Comparison of ENCODE assay signal across 8 cellular contexts in genomic region chr1:203692565-203693470, GRCh38.
DNase-seq lines count a peak whose midpoint lies in the region; ATAC-seq and TF ChIP-seq lines count a peak whose summit lies in the region.

No MANE protein-coding gene starts in this region.

- no peaks in the 10 kb centered on the region for H3K9me3 ChIP-seq in CD8-positive, alpha-beta T cell (ENCODE audit: low read length)
- H3K9me3 ChIP-seq in lower lobe of right lung: no peaks in the 10 kb centered on the region
- H3K9me3 ChIP-seq in transverse colon: no peaks in the 10 kb centered on the region

- DNase-seq in CD8-positive, alpha-beta T cell: no peak
- DNase-seq in NCI-H446 (lab: John Stamatoyannopoulos, UW) (peak; percentile 67 to 87), choroid plexus epithelial cell (ENCODE audit: low read depth) (peak; percentile 97), lower lobe of right lung (peak; percentile 80), transverse colon (peak; percentile 75)
- DNase-seq in central memory CD4-positive, alpha-beta T cell: no peak

- no peaks in the 10 kb centered on the region for H3K36me3 ChIP-seq in CD8-positive, alpha-beta T cell (ENCODE audit: insufficient read depth, low read length)
- peaks cover 36% of the 10 kb centered on the region for H3K36me3 ChIP-seq in lower lobe of right lung
- peaks cover 0 to 4% (median 0%) of the 10 kb centered on the region in 4 donors for H3K36me3 ChIP-seq in transverse colon

- H3K4me3 ChIP-seq in CD8-positive, alpha-beta T cell (ENCODE audit: low read depth, low read length): no peak overlapping the region
- H3K4me3 ChIP-seq in choroid plexus epithelial cell (ENCODE audit: low read depth, low read length) (no peak overlapping the region), lower lobe of right lung (no peak overlapping the region), transverse colon (no peak overlapping the region)

- no peak for TF ChIP-seq POLR2A in transverse colon (IDR thresholded peaks at IDR 0.05)

- no peaks in the 10 kb centered on the region for H3K9me3 Mint-ChIP-seq in CD8-positive, alpha-beta T cell

- CTCF ChIA-PET in CD8-positive, alpha-beta T cell (lab: Charles Lee): interaction anchor here (0.9 to 6.6 kb wide), 5 partner anchors 9 to 206 kb away, joined by 3 to 57 read pairs (median 4); no protein-coding TSS in a partner anchor

- no peak for ATAC-seq in CD8-positive, alpha-beta T cell
- ATAC-seq in lower lobe of right lung (peak; percentile 94), HG03354 (IDR thresholded peaks at IDR 0.05; ENCODE audit: poor library complexity, severe bottlenecking, unreplicated experiment) (no peak), GM18517 (IDR thresholded peaks at IDR 0.05; ENCODE audit: unreplicated experiment) (no peak)

- no peak overlapping the region for H3K4me3 Mint-ChIP-seq in CD8-positive, alpha-beta T cell

- 17 to 32% methylated on average over 1 to 5 of the region's 5 CpGs for WGBS in transverse colon (ENCODE audit: low coverage in 1 of 2), 2 donors

- H3K36me3 Mint-ChIP-seq in CD8-positive, alpha-beta T cell: peaks cover 29% of the 10 kb centered on the region

- H3K27ac Mint-ChIP-seq in CD8-positive, alpha-beta T cell: peak overlapping the region; percentile 69

- H3K4me1 Mint-ChIP-seq in CD8-positive, alpha-beta T cell (ENCODE audit: low read depth): peaks cover 42% of the 10 kb centered on the region

- TF ChIP-seq EP300 in transverse colon (IDR thresholded peaks at IDR 0.05; ENCODE audit: low read depth): no peak

- H3K4me1 ChIP-seq in CD8-positive, alpha-beta T cell (ENCODE audit: insufficient read depth, low read length): peaks cover 10% of the 10 kb centered on the region
- H3K4me1 ChIP-seq in lower lobe of right lung (peaks cover 47% of the 10 kb centered on the region), transverse colon (peaks cover 34 to 87% (median 56%) of the 10 kb centered on the region in 4 donors)

- in situ Hi-C loops in transverse colon (cut with MboI; ENCODE audit: low pct_ligation_motif_present in 1 of 4, low pct_unique_long_range_greater_than_20kb in 1 of 4, low sequenced_read_pairs in 3 of 4): loop anchor here in 1 of 4 donors (10.0 kb wide), 1 partner anchor 58 kb away; no protein-coding TSS in a partner anchor

- no peaks in the 10 kb centered on the region for H3K27me3 Mint-ChIP-seq in CD8-positive, alpha-beta T cell (ENCODE audit: low read depth)

- H3K27me3 ChIP-seq in CD8-positive, alpha-beta T cell (ENCODE audit: insufficient read depth, low read length): no peaks in the 10 kb centered on the region
- no peaks in the 10 kb centered on the region for H3K27me3 ChIP-seq in lower lobe of right lung (ENCODE audit: low read depth)
- H3K27me3 ChIP-seq in transverse colon: no peaks in the 10 kb centered on the region

- no peak overlapping the region for H3K27ac ChIP-seq in CD8-positive, alpha-beta T cell (ENCODE audit: low read depth, low read length)
- H3K27ac ChIP-seq in lower lobe of right lung: peak overlapping the region; percentile 71
- peak overlapping the region; percentile 80 to 89 (median 84) for H3K27ac ChIP-seq in transverse colon

- intact Hi-C loops in CD8-positive, alpha-beta T cell (cut with DNase I, micrococcal nuclease): no loop called here
- intact Hi-C loops in lower lobe of right lung (cut with DNase I): no loop called here
- intact Hi-C loops in transverse colon (cut with DNase I; ENCODE audit: low total_unique reads): no loop called here

- POLR2A ChIA-PET in CD8-positive, alpha-beta T cell (lab: Charles Lee): interaction anchor here (1.6 kb wide), 1 partner anchor 16 kb away, joined by 4 read pairs; no protein-coding TSS in a partner anchor

- TF ChIP-seq CTCF in CD8-positive, alpha-beta T cell (IDR thresholded peaks at IDR 0.05): no peak
- TF ChIP-seq CTCF in choroid plexus epithelial cell (conservative IDR thresholded peaks at IDR 0.05; ENCODE audit: low read depth, low read length) (peak; percentile 20), lower lobe of right lung (IDR thresholded peaks at IDR 0.05) (no peak), transverse colon (IDR thresholded peaks at IDR 0.05) (no peak)

Comparison
In these comparisons a context has a peak if more than half of its experiments do, and no peak if none do; other contexts are left out.
1. ATAC-seq: peak in lower lobe of right lung (2 of 2); none in CD8-positive, alpha-beta T cell (single experiment), HG03354 (single experiment) and GM18517 (single experiment).
2. DNase-seq: peak in NCI-H446 (2 of 2), choroid plexus epithelial cell (single experiment), lower lobe of right lung (single experiment) and transverse colon (single experiment); none in CD8-positive, alpha-beta T cell (0 of 7) and central memory CD4-positive, alpha-beta T cell (single experiment).